ENCODE assay signal across 1 cellular context in genomic region chr12:1925125-1925963, GRCh38.
TF ChIP-seq lines count a peak whose summit lies in the region.

No MANE protein-coding gene starts in this region.

TF ChIP-seq in HEK293, 187 proteins besides CTCF, POLR2A, EP300 and RAD21:
- TF ChIP-seq PRDM4 (tag by site-specific recombination; IDR thresholded peaks at IDR 0.05) = 0 out of 2 replicates have a peak, but pooled peaks have one; percentile 20
- TF ChIP-seq YY2 (tag by site-specific recombination; IDR thresholded peaks at IDR 0.05) = no peak
